19 cellular contexts compared by ENCODE assay signal in genomic region chr5:124670672-124671592, GRCh38.
DNase-seq lines count a peak whose midpoint lies in the region; ATAC-seq, FAIRE-seq and TF ChIP-seq lines count a peak whose summit lies in the region.
"Had no signal": no experiment of that assay in that cellular context is flagged by ENCODE, and none has a peak within 500 bp of the region (broad histone marks: within the 10 kb centered on the region; RNA-seq: fewer than 3 reads in every experiment).

No MANE protein-coding gene starts in this region.

- H3K4me3 ChIP-seq in IMR-90 (ENCODE audit: insufficient read depth, low read depth, low read length) (no peak overlapping the region), H1 (ENCODE audit: extremely low read depth in 1 of 4, insufficient read depth in 2 of 4, low read depth in 3 of 4, low read length in 4 of 4) (no peak overlapping the region), neural progenitor cell (no peak overlapping the region), mucosa of descending colon (no peak overlapping the region)
- H3K4me3 ChIP-seq in CD8-positive, alpha-beta T cell (ENCODE audit: low read depth, low read length) = no peak overlapping the region
- H3K4me3 ChIP-seq: colonic mucosa had no signal

- no peak overlapping the region for H2AK9ac ChIP-seq in IMR-90 (replicated peaks; ENCODE audit: low read depth, low read length, poor library complexity)

- dilution Hi-C loops in IMR-90 (cut with HindIII; ENCODE audit: low sequenced_read_pairs, unreplicated experiment) = no loop called here

- intact Hi-C loops in IMR-90 (cut with micrococcal nuclease) = no loop called here
- intact Hi-C loops in CD8-positive, alpha-beta T cell (cut with DNase I, micrococcal nuclease) = no loop called here
- intact Hi-C loops in mucosa of descending colon (cut with DNase I, micrococcal nuclease) = no loop called here

- peak overlapping the region; percentile 52; the same call in 1 of the 2 replicates for H3K18ac ChIP-seq in IMR-90 (ENCODE audit: low read depth, low read length)
- H3K18ac ChIP-seq in H1 (ENCODE audit: extremely low read depth, low read length) = no peak overlapping the region

- no TSS peak for BruUV-seq in IMR-90 (replicated peaks; lab: Mats Ljungman, UMichigan)

- H4K8ac ChIP-seq in IMR-90 (ENCODE audit: low read depth in 2 of 2, low read length in 2 of 2) (peak overlapping the region in 1 of 2 experiments; percentile 15; a peak in 1 of 4 replicates), H1 (ENCODE audit: extremely low read depth, insufficient read depth, low read length) (no peak overlapping the region)

- H3K36me3 ChIP-seq in IMR-90 (ENCODE audit: control insufficient read depth, insufficient read depth, low read length) = no peaks in the 10 kb centered on the region
- no peaks in the 10 kb centered on the region; a peak in 1 of 8 replicates for H3K36me3 ChIP-seq in H1 (ENCODE audit: control insufficient read depth in 2 of 4, insufficient read depth in 4 of 4, low read length in 3 of 4)
- no peaks in the 10 kb centered on the region for H3K36me3 ChIP-seq in neural progenitor cell
- no peaks in the 10 kb centered on the region for H3K36me3 ChIP-seq in CD8-positive, alpha-beta T cell (ENCODE audit: insufficient read depth, low read length)
- H3K36me3 ChIP-seq in mucosa of descending colon (ENCODE audit: low read depth) = no peaks in the 10 kb centered on the region
- H3K36me3 ChIP-seq: colonic mucosa had no signal

- FAIRE-seq in H1 (lab: Jason Lieb, UNC) = peak; percentile 42
- FAIRE-seq: GM18507 had no signal

- H4K20me1 ChIP-seq in IMR-90 (ENCODE audit: insufficient read depth, low read length) (peaks cover 4% of the 10 kb centered on the region; the same call in 1 of the 2 replicates), H1 (replicated peaks in 1 of 2; ENCODE audit: control insufficient read depth in 1 of 2, insufficient read depth in 2 of 2, low read length in 2 of 2) (peaks cover 2 to 4% of the 10 kb centered on the region in 2 experiments), neural progenitor cell (ENCODE audit: low read depth) (peaks cover 100% of the 10 kb centered on the region)

- POLR2A ChIA-PET in IMR-90 (lab: Charles Lee; ENCODE audit: unreplicated experiment) = interaction anchor here (0.7 kb wide), 1 partner anchor 11 kb away, joined by 3 read pairs; no protein-coding TSS in a partner anchor
- POLR2A ChIA-PET in H1 (lab: Charles Lee; ENCODE audit: partially characterized antibody) = interaction anchor here (0.6 to 1.5 kb wide), 3 partner anchors 8 to 12 kb away, joined by 3 to 5 read pairs (median 3); no protein-coding TSS in a partner anchor
- POLR2A ChIA-PET in CD8-positive, alpha-beta T cell (lab: Charles Lee) = no interaction called here

- 0 out of 2 replicates have a peak overlapping the region, but pooled peaks have one; percentile 41 for H4K91ac ChIP-seq in IMR-90 (ENCODE audit: insufficient read depth, low read depth, low read length)
- H4K91ac ChIP-seq in H1 (replicated peaks; ENCODE audit: insufficient read length, low read length) = no peak overlapping the region

- no peak overlapping the region for H3K56ac ChIP-seq in IMR-90 (ENCODE audit: extremely low read depth, insufficient read depth, low read length)
- H3K56ac ChIP-seq in H1 (replicated peaks; ENCODE audit: insufficient read length, low read depth, low read length) = no peak overlapping the region

- H3K4me2 ChIP-seq in IMR-90 (ENCODE audit: low read depth, low read length) = peak overlapping the region; percentile 18; the same call in 1 of the 2 replicates
- H3K4me2 ChIP-seq in H1 (ENCODE audit: insufficient read depth in 1 of 2, low read depth in 2 of 2, low read length in 2 of 2) = 0 out of 4 replicates have a peak overlapping the region, but pooled peaks of 1 of the 2 experiments have one; percentile 20
- H3K4me2 ChIP-seq in neural progenitor cell = peak overlapping the region; percentile 12

- peaks cover 4 to 99% of the 10 kb centered on the region in 2 experiments for H3K79me2 ChIP-seq in H1 (ENCODE audit: control insufficient read depth in 1 of 2, insufficient read depth in 2 of 2, low read length in 2 of 2)
- peaks cover 100% of the 10 kb centered on the region for H3K79me2 ChIP-seq in neural progenitor cell (ENCODE audit: low read depth)

- peak overlapping the region; percentile 27 for H3K4me3 Mint-ChIP-seq in neural progenitor cell
- H3K4me3 Mint-ChIP-seq in CD8-positive, alpha-beta T cell = no peak overlapping the region
- H3K4me3 Mint-ChIP-seq: CD4-positive, alpha-beta T cell; IgD-negative memory B cell; T-cell had no signal

- H3K9me1 ChIP-seq in IMR-90 (ENCODE audit: insufficient read depth, low read length) = peaks cover 6% of the 10 kb centered on the region

- no peak overlapping the region for H2AFZ ChIP-seq in IMR-90 (replicated peaks; ENCODE audit: low read length, poor library complexity)
- H2AFZ ChIP-seq in H1 (ENCODE audit: low read length) = no peak overlapping the region
- no peak overlapping the region for H2AFZ ChIP-seq in neural progenitor cell (replicated peaks)
- H2AFZ ChIP-seq: parathyroid adenoma had no signal

- H3F3A ChIP-seq in neural progenitor cell (ENCODE audit: low read depth) = peaks cover 20% of the 10 kb centered on the region

- CTCF ChIA-PET in IMR-90 (lab: Yijun Ruan, JAX) (interaction anchor here (0.6 kb wide), 1 partner anchor 341 kb away, joined by 3 read pairs; no protein-coding TSS in a partner anchor), H1 (lab: Charles Lee; ENCODE audit: partially characterized antibody) (no interaction called here)
- CTCF ChIA-PET in CD8-positive, alpha-beta T cell (lab: Charles Lee) = no interaction called here

- no peak overlapping the region for H2BK15ac ChIP-seq in IMR-90 (ENCODE audit: low read depth, low read length)
- no peak overlapping the region for H2BK15ac ChIP-seq in H1 (ENCODE audit: low read length)

- peaks cover 78% of the 10 kb centered on the region for H3K4me1 Mint-ChIP-seq in neural progenitor cell
- no peaks in the 10 kb centered on the region for H3K4me1 Mint-ChIP-seq in CD8-positive, alpha-beta T cell (ENCODE audit: low read depth)
- H3K4me1 Mint-ChIP-seq: T-cell had no signal

- H3K27me3 Mint-ChIP-seq in neural progenitor cell (ENCODE audit: insufficient read depth, low read depth) = no peaks in the 10 kb centered on the region
- H3K27me3 Mint-ChIP-seq in CD8-positive, alpha-beta T cell (ENCODE audit: low read depth) = peaks cover 2% of the 10 kb centered on the region

- H2BK5ac ChIP-seq in IMR-90 (ENCODE audit: low read depth, low read length, poor library complexity, severe bottlenecking) (peak overlapping the region; percentile 55), H1 (ENCODE audit: low read depth, low read length) (no peak overlapping the region)

- no peak for TF ChIP-seq POLR2A in IMR-90 (IDR thresholded peaks at IDR 0.05; ENCODE audit: low read depth, low read length)
- TF ChIP-seq POLR2A in H1 (IDR thresholded peaks at IDR 0.05; ENCODE audit: control extremely low read depth in 1 of 2, low read depth in 2 of 2, low read length in 2 of 2) = no peak
- TF ChIP-seq POLR2A in GM18505 (IDR thresholded peaks at IDR 0.05; ENCODE audit: borderline replicate concordance, extremely low read depth, insufficient read depth, insufficient read length) = no peak

- in situ Hi-C loops in IMR-90 (cut with MboI; ENCODE audit: low sequenced_read_pairs) = no loop called here

- peak overlapping the region; percentile 71; the same call in 1 of the 2 replicates for H2BK20ac ChIP-seq in IMR-90 (ENCODE audit: low read depth, low read length)
- H2BK20ac ChIP-seq in H1 (ENCODE audit: low read length) = no peak overlapping the region

- H3K79me1 ChIP-seq in IMR-90 (ENCODE audit: low read depth in 1 of 2, low read length in 2 of 2) (peaks cover 26 to 53% of the 10 kb centered on the region in 2 experiments), H1 (ENCODE audit: low read depth, low read length) (peaks cover 12% of the 10 kb centered on the region)

- TF ChIP-seq RAD21 in IMR-90 (IDR thresholded peaks at IDR 0.05; ENCODE audit: low read length) (no peak), H1 (IDR thresholded peaks at IDR 0.05 in 1 of 2, conservative IDR thresholded peaks at IDR 0.05 in 1 of 2; ENCODE audit: low read depth in 2 of 2, low read length in 2 of 2) (no peak)

- H3K14ac ChIP-seq in IMR-90 (replicated peaks; ENCODE audit: low read depth, low read length) = peak overlapping the region; percentile 51; the same call in 1 of the 2 replicates
- no peak overlapping the region for H3K14ac ChIP-seq in H1 (ENCODE audit: insufficient read length)

- peaks cover 13% of the 10 kb centered on the region for H3K36me3 Mint-ChIP-seq in neural progenitor cell
- no peaks in the 10 kb centered on the region for H3K36me3 Mint-ChIP-seq in CD8-positive, alpha-beta T cell
- H3K36me3 Mint-ChIP-seq: activated naive CD4-positive, alpha-beta T cell treated with anti-CD3 and anti-CD28 coated beads, Interleukin-2, amount 50 U/mL, for 72 hours; T-cell had no signal

- H3K23me2 ChIP-seq in H1 (ENCODE audit: low read depth, low read length) = no peaks in the 10 kb centered on the region

- no peak overlapping the region for H3K9ac ChIP-seq in IMR-90 (ENCODE audit: low read depth, low read length)
- H3K9ac ChIP-seq in H1 (replicated peaks in 1 of 4; ENCODE audit: extremely low read depth in 1 of 4, low read depth in 3 of 4, low read length in 3 of 4) = no peak overlapping the region
- H3K9ac ChIP-seq in neural progenitor cell = no peak overlapping the region
- H3K9ac ChIP-seq: parathyroid adenoma had no signal

- no peak overlapping the region for H2BK12ac ChIP-seq in H1 (ENCODE audit: low read depth, low read length)

- no peaks in the 10 kb centered on the region for H3K9me3 Mint-ChIP-seq in neural progenitor cell
- H3K9me3 Mint-ChIP-seq in CD8-positive, alpha-beta T cell = no peaks in the 10 kb centered on the region
- H3K9me3 Mint-ChIP-seq: activated naive CD4-positive, alpha-beta T cell treated with anti-CD3 and anti-CD28 coated beads, Interleukin-2, amount 50 U/mL, for 72 hours; CD4-positive, alpha-beta T cell; IgD-negative memory B cell; T-cell had no signal

- H3K27ac Mint-ChIP-seq in neural progenitor cell = peak overlapping the region; percentile 74
- H3K27ac Mint-ChIP-seq in CD8-positive, alpha-beta T cell = no peak overlapping the region
- H3K27ac Mint-ChIP-seq: activated naive CD4-positive, alpha-beta T cell treated with anti-CD3 and anti-CD28 coated beads, Interleukin-2, amount 50 U/mL, for 72 hours; CD4-positive, alpha-beta T cell; IgD-negative memory B cell; T-cell had no signal

- H3K4me1 ChIP-seq in IMR-90 (ENCODE audit: control insufficient read depth, insufficient read depth, low read length) (peaks cover 9% of the 10 kb centered on the region), H1 (replicated peaks in 1 of 4; ENCODE audit: control insufficient read depth in 3 of 4, insufficient read depth in 4 of 4, low read length in 3 of 4) (peaks cover 2 to 19% (median 9%) of the 10 kb centered on the region in 4 experiments; a peak in 6 of 7 replicates), neural progenitor cell (peaks cover 77% of the 10 kb centered on the region), mucosa of descending colon (ENCODE audit: low read depth) (peaks cover 20% of the 10 kb centered on the region)
- H3K4me1 ChIP-seq in CD8-positive, alpha-beta T cell (ENCODE audit: insufficient read depth, low read length) = no peaks in the 10 kb centered on the region
- H3K4me1 ChIP-seq: colonic mucosa had no signal

- TF ChIP-seq CTCF in IMR-90 (conservative IDR thresholded peaks at IDR 0.05; ENCODE audit: low read depth, low read length) (no peak), H1 (IDR thresholded peaks at IDR 0.05; ENCODE audit: control extremely low read depth in 1 of 3, insufficient read depth in 1 of 3, low read depth in 1 of 3, low read length in 3 of 3) (no peak), neural progenitor cell (IDR thresholded peaks at IDR 0.05) (no peak), mucosa of descending colon (IDR thresholded peaks at IDR 0.05) (no peak)
- no peak for TF ChIP-seq CTCF in CD8-positive, alpha-beta T cell (IDR thresholded peaks at IDR 0.05)

- no peaks in the 10 kb centered on the region for H3K27me3 ChIP-seq in IMR-90 (ENCODE audit: control insufficient read depth, insufficient read depth, low read length)
- no peaks in the 10 kb centered on the region for H3K27me3 ChIP-seq in H1 (replicated peaks in 1 of 4; ENCODE audit: control insufficient read depth in 3 of 4, extremely low read depth in 1 of 4, insufficient read depth in 3 of 4, low read length in 3 of 4)
- H3K27me3 ChIP-seq in neural progenitor cell = no peaks in the 10 kb centered on the region
- no peaks in the 10 kb centered on the region for H3K27me3 ChIP-seq in CD8-positive, alpha-beta T cell (ENCODE audit: insufficient read depth, low read length)
- H3K27me3 ChIP-seq: colonic mucosa had no signal

- whole genome bisulfite sequencing in IMR-90 (ENCODE audit: extremely low coverage in 2 of 2, insufficient read length in 1 of 2), 2 experiments = 100% methylated on average over 1 of the region's 4 CpGs; no CpG with 5 or more reads in 1 of the 2 experiments
- 62% methylated on average over 4 of the region's 4 CpGs; no CpG with 5 or more reads in 1 of the 2 experiments for WGBS in H1 (ENCODE audit: extremely low coverage in 1 of 2, insufficient coverage in 1 of 2, insufficient read length in 1 of 2, insufficient replicate concordance in 2 of 2, low coverage in 1 of 2, low lambda C conversion rate in 2 of 2, missing lambda C conversion rate in 1 of 2), 2 experiments

- no peak for DNase-seq in IMR-90
- peak; percentile 85 for DNase-seq in NCI-H2227 treated with DMSO at 0.1 percent for 48 hours (lab: John Stamatoyannopoulos, UW)
- no peak for DNase-seq in H1 (ENCODE audit: low read depth in 1 of 2, low spot score in 2 of 2)
- DNase-seq in neural progenitor cell (ENCODE audit: low spot score) = no peak
- DNase-seq in CD8-positive, alpha-beta T cell = no peak
- DNase-seq in mucosa of descending colon = no peak
- no peak for DNase-seq in DMS114 treated with DMSO at 0.1 percent for 48 hours (lab: John Stamatoyannopoulos, UW; ENCODE audit: unreplicated experiment)
- DNase-seq: activated CD4-positive, alpha-beta T cell treated with anti-CD3 and anti-CD28 coated beads for 1 hour; activated CD8-positive, alpha-beta memory T cell treated with anti-CD3 and anti-CD28 coated beads, Interleukin-2, amount 50 U/mL, for 48 hours; CD4-positive, alpha-beta T cell; colonic mucosa; GF-D8; NCI-H446; T-cell had no signal

- H2BK120ac ChIP-seq in IMR-90 (ENCODE audit: low read depth, low read length) (peak overlapping the region; percentile 45; the same call in 1 of the 2 replicates), H1 (replicated peaks; ENCODE audit: low read depth, low read length) (no peak overlapping the region)

- no peak overlapping the region for H2AK5ac ChIP-seq in IMR-90 (ENCODE audit: low read depth, low read length)
- H2AK5ac ChIP-seq in H1 (ENCODE audit: low read depth, low read length) = no peak overlapping the region

- peak overlapping the region; percentile 54; the same call in 1 of the 2 replicates for H4K5ac ChIP-seq in IMR-90 (ENCODE audit: low read depth, low read length)
- H4K5ac ChIP-seq in H1 (ENCODE audit: insufficient read length, low read depth, low read length) = no peak overlapping the region

- ATAC-seq in IMR-90 (ENCODE audit: low read depth) (no peak), GM18505 (IDR thresholded peaks at IDR 0.05; ENCODE audit: unreplicated experiment) (no peak), mucosa of descending colon (no peak)
- no peak for ATAC-seq in CD8-positive, alpha-beta T cell
- ATAC-seq: activated naive CD4-positive, alpha-beta T cell treated with anti-CD3 and anti-CD28 coated beads, Interleukin-2, amount 50 U/mL, for 72 hours; T-cell had no signal

- H3K23ac ChIP-seq in IMR-90 (ENCODE audit: low read depth, low read length) = no peak overlapping the region; the same call in 1 of the 2 replicates
- no peak overlapping the region for H3K23ac ChIP-seq in H1 (ENCODE audit: insufficient read length)

- H3K27ac ChIP-seq in IMR-90 (ENCODE audit: insufficient read depth, low read length) (no peak overlapping the region), H1 (ENCODE audit: low read depth, low read length) (no peak overlapping the region), neural progenitor cell (peak overlapping the region; percentile 11)
- no peak overlapping the region for H3K27ac ChIP-seq in CD8-positive, alpha-beta T cell (ENCODE audit: low read depth, low read length)
- H3K27ac ChIP-seq: colonic mucosa, parathyroid adenoma had no signal

- no peak for TF ChIP-seq EP300 in H1 (IDR thresholded peaks at IDR 0.05; ENCODE audit: borderline replicate concordance in 1 of 2, low read depth in 2 of 2, low read length in 2 of 2)

- H3K9me3 ChIP-seq in IMR-90 (ENCODE audit: control insufficient read depth, insufficient read depth, low read length) (no peaks in the 10 kb centered on the region), H1 (ENCODE audit: insufficient read depth in 2 of 2, low read depth in 1 of 2, low read length in 1 of 2) (no peaks in the 10 kb centered on the region), neural progenitor cell (ENCODE audit: low read depth) (no peaks in the 10 kb centered on the region), mucosa of descending colon (no peaks in the 10 kb centered on the region)
- no peaks in the 10 kb centered on the region for H3K9me3 ChIP-seq in CD8-positive, alpha-beta T cell (ENCODE audit: low read length)
- H3K9me3 ChIP-seq: colonic mucosa had no signal

- H3K4ac ChIP-seq in IMR-90 (ENCODE audit: low read depth, low read length) = no peak overlapping the region; the same call in 1 of the 2 replicates
- no peak overlapping the region for H3K4ac ChIP-seq in H1 (replicated peaks; ENCODE audit: insufficient read length, low read depth, low read length)
